In the genomic region with DNA sequence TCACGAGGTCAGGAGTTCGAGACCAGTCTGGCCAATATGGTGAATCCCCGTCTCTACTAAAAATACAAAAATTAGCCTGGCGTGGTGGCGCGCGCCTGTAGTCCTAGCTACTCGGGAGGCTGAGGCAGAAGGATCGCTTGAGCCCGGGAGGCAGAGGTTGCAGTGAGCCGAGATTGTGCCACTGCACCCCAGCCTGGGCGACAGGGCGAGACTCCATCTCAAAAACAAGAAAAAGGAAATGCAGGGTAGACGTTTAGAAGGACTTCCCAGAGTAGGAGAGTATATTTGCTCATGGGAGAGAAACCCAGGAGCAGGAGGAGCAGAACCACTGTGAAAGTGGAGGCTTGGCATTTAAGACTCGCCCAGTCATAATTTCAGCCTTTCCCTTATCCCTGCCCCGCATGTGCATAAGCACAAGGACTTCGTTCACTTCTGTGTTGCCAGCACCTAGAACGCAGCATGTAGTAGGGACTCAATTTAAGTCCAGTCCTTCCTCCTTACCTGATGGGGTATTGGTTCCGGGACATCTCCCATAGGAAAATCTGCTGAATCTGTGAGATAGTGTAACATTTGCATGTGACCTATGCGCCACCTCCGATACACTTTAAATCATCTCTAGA, we compare ENCODE assay signal across 8 cellular contexts. TPM values are rescaled to one million over a fixed set of nuclear protein-coding genes. Genes with fewer than 3 reads are reported as not detected.
DNase-seq lines count a peak whose midpoint lies in the region; ATAC-seq and TF ChIP-seq lines count a peak whose summit lies in the region.

No MANE protein-coding gene starts in this region.

- no peaks in the 10 kb centered on the region for H3K27me3 Mint-ChIP-seq in central memory CD8-positive, alpha-beta T cell
- H3K27me3 Mint-ChIP-seq in natural killer cell treated with Interleukin-12 subunit alpha and Interleukin-12 subunit beta and Interleukin-15 and Interleukin-18, amount 100 ng/mL, for 72 hours, result no peaks in the 10 kb centered on the region

- no peaks in the 10 kb centered on the region for H3K27me3 ChIP-seq in A673 (replicated peaks; ENCODE audit: insufficient read depth, low read depth, low read length, poor library complexity)

- CTCF ChIA-PET in A673 (lab: Charles Lee), result no interaction called here

- DNase-seq in A673 (ENCODE audit: low spot score), result no peak
- no peak for DNase-seq in central memory CD8-positive, alpha-beta T cell (ENCODE audit: low spot score in 2 of 2)
- DNase-seq in natural killer cell treated with Interleukin-12 subunit alpha and Interleukin-12 subunit beta and Interleukin-15 and Interleukin-18, amount 100 ng/mL, for 72 hours (ENCODE audit: low spot score), result no peak
- DNase-seq in iPS-NIHi7 (ENCODE audit: extremely low spot score), result no peak
- no peak for DNase-seq in stimulated activated CD4-positive, alpha-beta T cell treated with anti-CD3 and anti-CD28 coated beads, Interleukin-12 subunit alpha, Interleukin-12 subunit beta, amount 100 ng/mL, for 4 hours

- peak overlapping the region; percentile 72 for H3K4me3 Mint-ChIP-seq in central memory CD8-positive, alpha-beta T cell
- peak overlapping the region; percentile 80 for H3K4me3 Mint-ChIP-seq in natural killer cell treated with Interleukin-12 subunit alpha and Interleukin-12 subunit beta and Interleukin-15 and Interleukin-18, amount 100 ng/mL, for 72 hours

- intact Hi-C loops in A673 (cut with micrococcal nuclease; ENCODE audit: unreplicated experiment), result no loop called here

- peak overlapping the region; percentile 98 for H3K27ac ChIP-seq in A673 (ENCODE audit: low read depth, low read length, poor library complexity, severe bottlenecking)
- peak overlapping the region; percentile 100 for H3K27ac ChIP-seq in KOPT-K1 (ENCODE audit: low read depth, low read length, poor library complexity, severe bottlenecking)

- peaks cover 22% of the 10 kb centered on the region for H3K36me3 Mint-ChIP-seq in central memory CD8-positive, alpha-beta T cell (ENCODE audit: insufficient read depth)
- no peaks in the 10 kb centered on the region for H3K36me3 Mint-ChIP-seq in natural killer cell treated with Interleukin-12 subunit alpha and Interleukin-12 subunit beta and Interleukin-15 and Interleukin-18, amount 100 ng/mL, for 72 hours

- H3K4me1 ChIP-seq in A673 (ENCODE audit: insufficient read depth, low read length, poor library complexity, severe bottlenecking), result peaks cover 43% of the 10 kb centered on the region

- H3K9me3 ChIP-seq in A673 (ENCODE audit: low read depth, low read length, poor library complexity, severe bottlenecking), result no peaks in the 10 kb centered on the region
- H3K9me3 ChIP-seq in KOPT-K1 (ENCODE audit: insufficient read depth, low read length, poor library complexity, severe bottlenecking), result no peaks in the 10 kb centered on the region

- POLR2A ChIA-PET in A673 (lab: Charles Lee; ENCODE audit: low non-redundant PET), result interaction anchor here (0.7 kb wide), 1 partner anchor 312 kb away, joined by 6 read pairs; the partner anchor contains the start of gene SLC25A44

- TSS peak; percentile 56 for BruUV-seq in A673 (replicated peaks; lab: Mats Ljungman, UMichigan)

- no peak overlapping the region for H3K4me3 ChIP-seq in A673 (ENCODE audit: low read depth, low read length, poor library complexity, severe bottlenecking)

- no peaks in the 10 kb centered on the region for H3K36me3 ChIP-seq in A673 (ENCODE audit: insufficient read depth, low read length, poor library complexity, severe bottlenecking)
- H3K36me3 ChIP-seq in KOPT-K1 (ENCODE audit: insufficient read depth, low read length), result no peaks in the 10 kb centered on the region

- no peak for ATAC-seq in central memory CD8-positive, alpha-beta T cell (replicated peaks; ENCODE audit: extremely low read depth, poor library complexity, severe bottlenecking)
- ATAC-seq in natural killer cell treated with Interleukin-12 subunit alpha and Interleukin-12 subunit beta and Interleukin-15 and Interleukin-18, amount 100 ng/mL, for 72 hours, result no peak
- no peak for ATAC-seq in GM21367 (IDR thresholded peaks at IDR 0.05; ENCODE audit: unreplicated experiment)
- ATAC-seq in HG02623 (IDR thresholded peaks at IDR 0.05; ENCODE audit: unreplicated experiment), result no peak

- H3K27ac Mint-ChIP-seq in central memory CD8-positive, alpha-beta T cell (ENCODE audit: low read depth), result peak overlapping the region; percentile 99
- H3K27ac Mint-ChIP-seq in natural killer cell treated with Interleukin-12 subunit alpha and Interleukin-12 subunit beta and Interleukin-15 and Interleukin-18, amount 100 ng/mL, for 72 hours, result peak overlapping the region; percentile 97

- no peak for TF ChIP-seq CTCF in A673 (conservative IDR thresholded peaks at IDR 0.05; ENCODE audit: low read depth, low read length)

- peaks cover 69% of the 10 kb centered on the region for H3K4me1 Mint-ChIP-seq in central memory CD8-positive, alpha-beta T cell
- peaks cover 57 to 63% of the 10 kb centered on the region in 2 donors for H3K4me1 Mint-ChIP-seq in natural killer cell treated with Interleukin-12 subunit alpha and Interleukin-12 subunit beta and Interleukin-15 and Interleukin-18, amount 100 ng/mL, for 72 hours (ENCODE audit: low read depth in 2 of 2)

- H3K9me3 Mint-ChIP-seq in central memory CD8-positive, alpha-beta T cell, result no peaks in the 10 kb centered on the region
- no peaks in the 10 kb centered on the region for H3K9me3 Mint-ChIP-seq in natural killer cell treated with Interleukin-12 subunit alpha and Interleukin-12 subunit beta and Interleukin-15 and Interleukin-18, amount 100 ng/mL, for 72 hours

RNA-seq across cellular contexts. Expression of gene MEF2D, which starts 5.2 kb away (rescaled TPM):
- 18.3 and 21.8 TPM in 2 replicates for total RNA-seq in A673 (2021)
- 10 to 100 TPM; 48.1 to 62.2 TPM for total RNA-seq in natural killer cell treated with Interleukin-12 subunit alpha and Interleukin-12 subunit beta and Interleukin-15 and Interleukin-18, amount 100 ng/mL, for 72 hours
